8 cellular contexts compared by ENCODE assay signal in the genomic region with DNA sequence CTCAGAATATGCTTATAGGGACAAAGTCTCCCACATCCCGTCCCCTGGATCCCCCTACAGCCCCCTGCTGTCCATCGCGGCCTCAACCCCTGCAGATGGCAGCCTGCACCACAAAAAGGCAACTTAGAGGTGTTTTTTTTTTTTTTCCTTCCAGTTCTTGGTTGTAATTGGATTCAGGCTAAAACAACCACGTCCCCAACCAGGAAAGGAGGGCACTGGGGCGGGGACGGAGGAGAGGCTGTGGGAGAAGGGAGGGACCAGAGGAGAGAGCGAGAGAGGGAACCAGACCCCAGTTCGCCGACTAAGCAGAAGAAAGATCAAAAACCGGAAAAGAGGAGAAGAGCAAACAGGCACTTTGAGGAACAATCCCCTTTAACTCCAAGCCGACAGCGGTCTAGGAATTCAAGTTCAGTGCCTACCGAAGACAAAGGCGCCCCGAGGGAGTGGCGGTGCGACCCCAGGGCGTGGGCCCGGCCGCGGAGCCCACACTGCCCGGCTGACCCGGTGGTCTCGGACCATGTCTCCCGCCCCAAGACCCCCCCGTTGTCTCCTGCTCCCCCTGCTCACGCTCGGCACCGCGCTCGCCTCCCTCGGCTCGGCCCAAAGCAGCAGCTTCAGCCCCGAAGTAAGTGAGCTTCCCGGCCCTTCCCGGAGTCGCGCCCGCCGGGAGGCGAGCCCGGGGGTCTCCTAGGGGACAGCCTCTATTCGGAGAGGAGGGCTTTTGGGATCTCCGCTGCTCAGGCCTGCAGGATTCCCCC. TPM values are rescaled to one million over a fixed set of nuclear protein-coding genes. Genes with fewer than 3 reads are reported as not detected.
DNase-seq lines count a peak whose midpoint lies in the region; ATAC-seq, FAIRE-seq and TF ChIP-seq lines count a peak whose summit lies in the region.

MMP14 (plus strand) TSS at position 285 of the 758 bp plus-strand sequence; CDS start at position 518, 233 bp downstream.

- peak; percentile 87 to 89 for ATAC-seq in right cardiac atrium

- TF ChIP-seq CTCF in AG09319 (IDR thresholded peaks at IDR 0.05; ENCODE audit: low read depth, low read length) (peak; percentile 76), astrocyte of the cerebellum (IDR thresholded peaks at IDR 0.05; ENCODE audit: low read depth, low read length, missing control alignments) (peak; percentile 54), D721Med (IDR thresholded peaks at IDR 0.05; ENCODE audit: insufficient read depth, missing control alignments) (no peak)

- H3K4me3 ChIP-seq in HUES6 (ENCODE audit: low read depth, low read length) (peak within 1 kb of the TSS; percentile 68), astrocyte of the cerebellum (ENCODE audit: low read depth, low read length) (peak within 1 kb of the TSS; percentile 98), right cardiac atrium (ENCODE audit: low read length) (peak within 1 kb of the TSS; percentile 89), Karpas-422 (ENCODE audit: low read length) (no peak within 1 kb of the TSS)

- no peaks in the 10 kb centered on the region for H4K20me1 ChIP-seq in Karpas-422 (ENCODE audit: insufficient read depth, low read depth, low read length)

- H3K36me3 ChIP-seq in HUES6 (ENCODE audit: control insufficient read depth, insufficient read depth, low read length) (peaks cover 37% of the 10 kb centered on the region), Karpas-422 (ENCODE audit: insufficient read depth, low read length) (peaks cover 14% of the 10 kb centered on the region; the same call in 1 of the 2 replicates)

- H3K79me2 ChIP-seq in Karpas-422 (ENCODE audit: low read length) = peaks cover 2% of the 10 kb centered on the region

- DNase-seq in AG09319 (ENCODE audit: extremely low read depth, low read depth) (peak; percentile 86), astrocyte of the cerebellum (ENCODE audit: low read depth) (peak; percentile 77), right cardiac atrium (peak; percentile 78 to 92 (median 91)), pulmonary artery endothelial cell (ENCODE audit: low read depth, low spot score) (no peak), Karpas-422 (no peak), NCI-H2227 (lab: John Stamatoyannopoulos, UW; ENCODE audit: unreplicated experiment) (no peak), D721Med (ENCODE audit: insufficient read length, low spot score) (no peak)

- H3K4me2 ChIP-seq in Karpas-422 (ENCODE audit: low read depth, low read length, poor library complexity, severe bottlenecking) = no peak within 1 kb of the TSS

- no peak for FAIRE-seq in D721Med (lab: Jason Lieb, UNC)

- intact Hi-C loops in right cardiac atrium (cut with DNase I) = no loop called here

- H3K4me1 ChIP-seq in HUES6 (ENCODE audit: control insufficient read depth, insufficient read depth, low read length) (peaks cover 27% of the 10 kb centered on the region), right cardiac atrium (ENCODE audit: control insufficient read depth, insufficient read depth, low read length) (peaks cover 5% of the 10 kb centered on the region), Karpas-422 (ENCODE audit: low read length) (no peaks in the 10 kb centered on the region; the same call in 1 of the 2 replicates)

- H3K27ac ChIP-seq in HUES6 (ENCODE audit: low read depth, low read length) (peak within 1 kb of the TSS; percentile 52; the same call in 1 of the 2 replicates), right cardiac atrium (ENCODE audit: low read length) (peak within 1 kb of the TSS; percentile 77), Karpas-422 (ENCODE audit: low read length) (no peak within 1 kb of the TSS)

- H3K9me2 ChIP-seq in Karpas-422 (replicated peaks; ENCODE audit: insufficient read depth, low read length) = no peaks in the 10 kb centered on the region

- H3K9me3 ChIP-seq in HUES6 (ENCODE audit: control insufficient read depth, insufficient read depth, low read depth, low read length) (no peaks in the 10 kb centered on the region), right cardiac atrium (ENCODE audit: control insufficient read depth, low read length) (no peaks in the 10 kb centered on the region), Karpas-422 (ENCODE audit: low read length) (no peaks in the 10 kb centered on the region)

- H3K27me3 ChIP-seq in HUES6 (ENCODE audit: control insufficient read depth, insufficient read depth, low read length) (no peaks in the 10 kb centered on the region), right cardiac atrium (ENCODE audit: control insufficient read depth, insufficient read depth) (no peaks in the 10 kb centered on the region), Karpas-422 (ENCODE audit: low read length) (no peaks in the 10 kb centered on the region)

- H3K9ac ChIP-seq in HUES6 (ENCODE audit: low read length) (peak within 1 kb of the TSS; percentile 74), Karpas-422 (ENCODE audit: low read length) (no peak within 1 kb of the TSS)

- WGBS in right cardiac atrium = 2% methylated on average over 44 of the region's 44 CpGs

- H2AFZ ChIP-seq in Karpas-422 (ENCODE audit: low read length) = no peak within 1 kb of the TSS

- in situ Hi-C loops in astrocyte of the cerebellum (cut with HindIII; ENCODE audit: low sequenced_read_pairs) = no loop called here

RNA-seq across cellular contexts. Expression of gene MMP14, which starts in this region (rescaled TPM):
- total RNA-seq in right cardiac atrium (10 to 100 TPM; 45.3 to 64.1 (median 50.0) TPM), pulmonary artery endothelial cell (237 and 295 TPM in 2 replicates)
- 33.3 TPM for polyA plus RNA-seq in right cardiac atrium
- 0.72 and 1.9 TPM in 2 replicates for total RNA-seq in Karpas-422 (2014; rRNA removed; shearing (Covaris generic); ENCODE audit: low replicate concordance)

Comparison
In these comparisons a context has a peak if more than half of its experiments do, and no peak if none do; other contexts are left out.
1. RNA of gene MMP14 (total RNA-seq): 237 to 295 TPM in pulmonary artery endothelial cell and 45.3 to 64.1 TPM in right cardiac atrium; 0.72 to 1.9 TPM in Karpas-422; every median in the first group is over 10 times any median in the second.
2. DNase-seq: peak in AG09319 (single experiment), astrocyte of the cerebellum (single experiment) and right cardiac atrium (3 of 3); none in pulmonary artery endothelial cell (single experiment), Karpas-422 (single experiment), NCI-H2227 (single experiment) and D721Med (single experiment).